8 cellular contexts compared by ENCODE assay signal in the genomic region with DNA sequence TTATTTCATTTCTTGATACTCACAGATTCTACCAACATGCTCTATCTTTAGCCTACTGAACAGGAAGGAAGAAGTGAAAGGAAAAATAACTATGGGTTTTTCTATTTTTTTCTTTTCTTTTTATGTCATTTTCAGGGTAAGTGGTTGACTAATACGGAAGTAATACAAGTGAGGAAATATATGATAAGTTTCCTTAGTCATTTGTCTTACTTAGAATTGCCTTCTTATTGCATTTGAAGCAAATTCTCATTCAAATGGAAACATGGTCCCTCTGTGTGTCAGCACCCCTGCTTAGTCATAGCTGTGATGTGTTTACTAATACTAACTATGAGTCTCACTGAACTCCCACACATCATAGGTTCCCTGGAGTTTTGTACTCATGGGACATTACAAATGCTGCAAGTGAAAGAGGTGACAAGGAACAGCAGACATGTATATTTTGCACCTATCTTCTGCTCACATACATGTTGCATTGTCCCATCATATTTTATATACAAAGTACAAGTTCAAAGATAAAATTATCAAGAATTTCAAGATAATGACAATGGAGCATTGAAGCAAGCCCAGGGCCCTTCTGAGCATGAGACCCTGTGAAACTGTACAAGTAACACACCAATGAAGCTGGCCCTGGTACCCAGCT.
DNase-seq lines count a peak whose midpoint lies in the region; ATAC-seq and TF ChIP-seq lines count a peak whose summit lies in the region.

No MANE protein-coding gene starts in this region.

- DNase-seq in activated T-cell treated with anti-CD3 and anti-CD28 coated beads for 4 hours (peak; percentile 15), ascending aorta (ENCODE audit: low spot score in 2 of 2) (no peak), HAP-1 (ENCODE audit: low spot score in 2 of 2) (no peak), amniotic stem cell (lab: John Stamatoyannopoulos, UW) (no peak)
- DNase-seq in stimulated activated CD4-positive, alpha-beta T cell treated with anti-CD3 and anti-CD28 coated beads, Interleukin-15, amount 100 ng/mL, for 48 hours (ENCODE audit: low read depth in 2 of 2) = peak; percentile 26 to 41
- no peak for DNase-seq in effector CD8-positive, alpha-beta T cell (lab: John Stamatoyannopoulos, UW)

- no peak overlapping the region for H3K27ac ChIP-seq in ascending aorta

- H3K27me3 ChIP-seq in ascending aorta (no peaks in the 10 kb centered on the region), HAP-1 (ENCODE audit: low read depth) (no peaks in the 10 kb centered on the region)

- in situ Hi-C loops in HAP-1 (cut with MboI; ENCODE audit: low sequenced_read_pairs) = no loop called here

- no peaks in the 10 kb centered on the region for H3K36me3 ChIP-seq in ascending aorta
- H3K36me3 ChIP-seq in HAP-1 (replicated peaks) = no peaks in the 10 kb centered on the region

- ATAC-seq in GM19351 (IDR thresholded peaks at IDR 0.05; ENCODE audit: unreplicated experiment) (peak; percentile 60), HG03159 (IDR thresholded peaks at IDR 0.05; ENCODE audit: unreplicated experiment) (peak; percentile 58)

- H3K4me1 ChIP-seq in ascending aorta (no peaks in the 10 kb centered on the region), HAP-1 (no peaks in the 10 kb centered on the region)

- intact Hi-C loops in ascending aorta (cut with DNase I) = no loop called here

- H3K9me3 ChIP-seq in ascending aorta (no peaks in the 10 kb centered on the region), HAP-1 (no peaks in the 10 kb centered on the region)

- no peak for TF ChIP-seq CTCF in ascending aorta (IDR thresholded peaks at IDR 0.05)

- no peak overlapping the region for H3K4me3 ChIP-seq in ascending aorta
- no peak overlapping the region for H3K4me3 ChIP-seq in HAP-1

Comparison
In these comparisons a context has a peak if more than half of its experiments do, and no peak if none do; other contexts are left out.
1. DNase-seq: peak in activated T-cell treated with anti-CD3 and anti-CD28 coated beads for 4 hours (single experiment) and stimulated activated CD4-positive, alpha-beta T cell treated with anti-CD3 and anti-CD28 coated beads, Interleukin-15, amount 100 ng/mL, for 48 hours (2 of 2); none in effector CD8-positive, alpha-beta T cell (single experiment), ascending aorta (0 of 2), HAP-1 (0 of 2) and amniotic stem cell (single experiment).